21 cellular contexts compared by ENCODE assay signal in the genomic region with DNA sequence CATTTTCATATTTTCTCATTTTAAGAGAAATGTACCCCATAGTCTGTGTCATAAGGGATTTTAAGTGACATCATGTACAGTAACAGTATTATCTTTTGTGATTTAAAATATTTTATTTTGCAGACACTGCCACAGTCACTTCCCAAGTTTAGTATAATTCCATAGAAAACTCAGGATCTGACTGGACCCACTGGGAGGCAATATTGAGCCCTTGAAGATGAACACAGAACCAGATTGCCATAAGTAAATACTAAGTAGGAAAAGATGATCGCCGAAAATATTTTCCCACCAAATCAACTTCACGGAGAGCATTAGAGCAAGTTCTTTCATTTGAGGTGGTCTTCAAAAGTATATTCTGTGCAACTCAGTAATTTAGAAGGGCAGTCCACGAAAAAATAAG. TPM values are rescaled to one million over a fixed set of nuclear protein-coding genes. Genes with fewer than 3 reads are reported as not detected.
"Had no signal": no experiment of that assay in that cellular context is flagged by ENCODE, and none has a peak within 500 bp of the region (broad histone marks: within the 10 kb centered on the region; RNA-seq: fewer than 3 reads in every experiment).

No MANE protein-coding gene starts in this region.

- DNase-seq: activated CD4-positive, alpha-beta T cell treated with anti-CD3 and anti-CD28 coated beads, Interleukin-2, amount 50 U/mL, for 1 hour; activated CD4-positive, CD25-positive, alpha-beta regulatory T cell treated with anti-CD3 and anti-CD28 coated beads, Interleukin-2, amount 50 U/mL, for 72 hours; activated CD8-positive, alpha-beta memory T cell treated with anti-CD3 and anti-CD28 coated beads, Interleukin-2, amount 50 U/mL, for 48 hours; activated effector memory CD4-positive, alpha-beta T cell treated with anti-CD3 and anti-CD28 coated beads, Interleukin-2, amount 50 U/mL, for 16 hours; activated naive CD4-positive, alpha-beta T cell treated with anti-CD3 and anti-CD28 coated beads, Interleukin-2, amount 50 U/mL, for 16 hours; activated T-cell treated with anti-CD3 and anti-CD28 coated beads, Interleukin-2, amount 50 U/mL, for 48 hours; aorta; brain microvascular endothelial cell; central memory CD4-positive, alpha-beta T cell; colonic mucosa; left colon; retina; stimulated activated CD4-positive, alpha-beta T cell treated with anti-CD3 and anti-CD28 coated beads, Interleukin-2, amount 100 ng/mL, for 24 hours; stimulated activated naive CD8-positive, alpha-beta T cell treated with anti-CD3 and anti-CD28 coated beads, Interleukin-15, Interleukin-2, amounts not matched to agents 100 U/mL and 50 U/mL, for 24 hours; substantia nigra; T-helper 1 cell had no signal

- H3K4me3 ChIP-seq: colonic mucosa, lung, tibial nerve had no signal

- H3K4me1 ChIP-seq: colonic mucosa, tibial nerve had no signal

- H3K27me3 ChIP-seq: brain microvascular endothelial cell, colonic mucosa, tibial nerve had no signal

- H3K9me3 ChIP-seq: colonic mucosa, tibial nerve had no signal

- H3K27ac ChIP-seq: brain microvascular endothelial cell, colonic mucosa, tibial nerve had no signal

- FAIRE-seq: endometrium, urothelium cell line had no signal

- ATAC-seq: left colon; stimulated activated naive CD8-positive, alpha-beta T cell treated with anti-CD3 and anti-CD28 coated beads, Interleukin-15, Interleukin-2, amounts not matched to agents 100 U/mL and 50 U/mL, for 24 hours had no signal

- H3K36me3 ChIP-seq: brain microvascular endothelial cell, colonic mucosa, tibial nerve had no signal

RNA-seq across cellular contexts. Expression of gene PKHD1, which starts 17.6 kb away (rescaled TPM):
- total RNA-seq: fibroblast of villous mesenchyme had no signal
- polyA plus RNA-seq: aorta had no signal
